ENCODE assay signal across 8 cellular contexts in genomic region chr7:85851571-85852193, GRCh38.
A peak's percentile ranks its signal among the peaks of the same experiment; 100 is the strongest.
DNase-seq lines count a peak whose midpoint lies in the region; ATAC-seq, FAIRE-seq and TF ChIP-seq lines count a peak whose summit lies in the region.
"Had no signal": no experiment of that assay in that cellular context is flagged by ENCODE, and none has a peak within 500 bp of the region (broad histone marks: within the 10 kb centered on the region; RNA-seq: fewer than 3 reads in every experiment).

No MANE protein-coding gene starts in this region.

- no peaks in the 10 kb centered on the region for H3K36me3 Mint-ChIP-seq in progenitor cell of endocrine pancreas (ENCODE audit: insufficient read depth)

- no peak overlapping the region for H3K9ac ChIP-seq in H1 (replicated peaks in 1 of 4; ENCODE audit: extremely low read depth in 1 of 4, low read depth in 3 of 4, low read length in 3 of 4)

- H2BK120ac ChIP-seq in H1 (replicated peaks; ENCODE audit: low read depth, low read length) = no peak overlapping the region

- H2BK20ac ChIP-seq in H1 (ENCODE audit: low read length) = no peak overlapping the region

- TF ChIP-seq POLR2A in H1 (IDR thresholded peaks at IDR 0.05; ENCODE audit: control extremely low read depth in 1 of 2, low read depth in 2 of 2, low read length in 2 of 2) = no peak
- TF ChIP-seq POLR2A in GM12891 (IDR thresholded peaks at IDR 0.05; ENCODE audit: low read depth, low read length) = no peak
- TF ChIP-seq POLR2A in gastroesophageal sphincter (IDR thresholded peaks at IDR 0.05) = no peak

- TF ChIP-seq RAD21 in H1 (IDR thresholded peaks at IDR 0.05 in 1 of 2, conservative IDR thresholded peaks at IDR 0.05 in 1 of 2; ENCODE audit: low read depth in 2 of 2, low read length in 2 of 2) = peak in 1 of 2 experiments; percentile 65

- peaks cover 20% of the 10 kb centered on the region for H3K4me1 Mint-ChIP-seq in progenitor cell of endocrine pancreas (ENCODE audit: low read depth)

- H4K8ac ChIP-seq in H1 (ENCODE audit: extremely low read depth, insufficient read depth, low read length) = no peak overlapping the region

- WGBS in H1 (ENCODE audit: extremely low coverage in 1 of 2, insufficient coverage in 1 of 2, insufficient read length in 1 of 2, insufficient replicate concordance in 2 of 2, low coverage in 1 of 2, low lambda C conversion rate in 2 of 2, missing lambda C conversion rate in 1 of 2), 2 experiments = 67% methylated on average over 6 of the region's 6 CpGs; no CpG with 5 or more reads in 1 of the 2 experiments
- WGBS in gastroesophageal sphincter (ENCODE audit: low coverage in 1 of 2), 2 donors = 36 to 41% methylated on average over 6 of the region's 6 CpGs

- ATAC-seq in gastroesophageal sphincter = no peak

- peaks cover 2% of the 10 kb centered on the region for H3K9me3 Mint-ChIP-seq in progenitor cell of endocrine pancreas (ENCODE audit: low read depth)

- no peak for TF ChIP-seq EP300 in H1 (IDR thresholded peaks at IDR 0.05; ENCODE audit: borderline replicate concordance in 1 of 2, low read depth in 2 of 2, low read length in 2 of 2)
- TF ChIP-seq EP300 in gastroesophageal sphincter (IDR thresholded peaks at IDR 0.05) = no peak

- H2BK12ac ChIP-seq in H1 (ENCODE audit: low read depth, low read length) = no peak overlapping the region

- H3K23ac ChIP-seq in H1 (ENCODE audit: insufficient read length) = no peak overlapping the region

- no peaks in the 10 kb centered on the region for H4K20me1 ChIP-seq in H1 (replicated peaks in 1 of 2; ENCODE audit: control insufficient read depth in 1 of 2, insufficient read depth in 2 of 2, low read length in 2 of 2)

- no peak overlapping the region for H4K5ac ChIP-seq in H1 (ENCODE audit: insufficient read length, low read depth, low read length)

- no peak overlapping the region for H3K4me3 Mint-ChIP-seq in progenitor cell of endocrine pancreas (ENCODE audit: low read depth)

- H3K36me3 ChIP-seq in H1 (ENCODE audit: control insufficient read depth in 2 of 4, insufficient read depth in 4 of 4, low read length in 3 of 4) = no peaks in the 10 kb centered on the region
- no peaks in the 10 kb centered on the region for H3K36me3 ChIP-seq in gastroesophageal sphincter

- no peak overlapping the region for H3K4me2 ChIP-seq in H1 (ENCODE audit: insufficient read depth in 1 of 2, low read depth in 2 of 2, low read length in 2 of 2)

- H3K4me3 ChIP-seq in H1 (ENCODE audit: extremely low read depth in 1 of 4, insufficient read depth in 2 of 4, low read depth in 3 of 4, low read length in 4 of 4) (no peak overlapping the region), gastroesophageal sphincter (no peak overlapping the region)
- H3K4me3 ChIP-seq: skin epidermis had no signal

- no peaks in the 10 kb centered on the region for H3K27me3 Mint-ChIP-seq in progenitor cell of endocrine pancreas

- no peak overlapping the region for H3K27ac ChIP-seq in H1 (ENCODE audit: low read depth, low read length)
- H3K27ac ChIP-seq in gastroesophageal sphincter = no peak overlapping the region
- H3K27ac ChIP-seq: skin epidermis had no signal

- H3K27ac Mint-ChIP-seq in progenitor cell of endocrine pancreas = no peak overlapping the region

- no peak overlapping the region for H4K91ac ChIP-seq in H1 (replicated peaks; ENCODE audit: insufficient read length, low read length)

- no peaks in the 10 kb centered on the region for H3K79me2 ChIP-seq in H1 (ENCODE audit: control insufficient read depth in 1 of 2, insufficient read depth in 2 of 2, low read length in 2 of 2)

- no peak overlapping the region for H2AFZ ChIP-seq in H1 (ENCODE audit: low read length)

- DNase-seq in H4 (ENCODE audit: low spot score) (peak; percentile 71), NCI-H82 (lab: John Stamatoyannopoulos, UW) (peak; percentile 28), H1 (ENCODE audit: low read depth in 1 of 2, low spot score in 2 of 2) (no peak), progenitor cell of endocrine pancreas (ENCODE audit: low spot score, unreplicated experiment) (no peak), NCI-H2227 treated with DMSO at 0.1 percent for 48 hours (lab: John Stamatoyannopoulos, UW) (no peak), GM12891 (ENCODE audit: insufficient read length, low spot score) (no peak)

- no peak overlapping the region for H3K18ac ChIP-seq in H1 (ENCODE audit: extremely low read depth, low read length)

- H2BK15ac ChIP-seq in H1 (ENCODE audit: low read length) = no peak overlapping the region

- H3K9me3 ChIP-seq in H1 (ENCODE audit: insufficient read depth in 2 of 2, low read depth in 1 of 2, low read length in 1 of 2) (no peaks in the 10 kb centered on the region), gastroesophageal sphincter (no peaks in the 10 kb centered on the region)

- no peak overlapping the region for H3K56ac ChIP-seq in H1 (replicated peaks; ENCODE audit: insufficient read length, low read depth, low read length)

- H3K23me2 ChIP-seq in H1 (ENCODE audit: low read depth, low read length) = no peaks in the 10 kb centered on the region; the same call in 1 of the 2 replicates

- FAIRE-seq in H1 (lab: Jason Lieb, UNC) = peak; percentile 63
- no peak for FAIRE-seq in GM12891 (lab: Jason Lieb, UNC)

- H3K4me1 ChIP-seq in H1 (replicated peaks in 1 of 4; ENCODE audit: control insufficient read depth in 3 of 4, insufficient read depth in 4 of 4, low read length in 3 of 4) (no peaks in the 10 kb centered on the region), gastroesophageal sphincter (no peaks in the 10 kb centered on the region)

- H3K27me3 ChIP-seq in H1 (replicated peaks in 1 of 4; ENCODE audit: control insufficient read depth in 3 of 4, extremely low read depth in 1 of 4, insufficient read depth in 3 of 4, low read length in 3 of 4) (no peaks in the 10 kb centered on the region), gastroesophageal sphincter (no peaks in the 10 kb centered on the region)

- CTCF ChIA-PET in H1 (lab: Charles Lee; ENCODE audit: partially characterized antibody) = interaction anchor here (1.0 to 2.1 kb wide), 9 partner anchors 9 to 827 kb away, joined by 3 to 9 read pairs (median 5); no protein-coding TSS in a partner anchor

- H3K4ac ChIP-seq in H1 (replicated peaks; ENCODE audit: insufficient read length, low read depth, low read length) = no peak overlapping the region

- H3K79me1 ChIP-seq in H1 (ENCODE audit: low read depth, low read length) = no peaks in the 10 kb centered on the region

- H3K14ac ChIP-seq in H1 (ENCODE audit: insufficient read length) = no peak overlapping the region

- POLR2A ChIA-PET in H1 (lab: Charles Lee; ENCODE audit: partially characterized antibody) = no interaction called here

- no peak overlapping the region for H2AK5ac ChIP-seq in H1 (ENCODE audit: low read depth, low read length)

- no peak overlapping the region for H2BK5ac ChIP-seq in H1 (ENCODE audit: low read depth, low read length)

- TF ChIP-seq CTCF in H1 (IDR thresholded peaks at IDR 0.05; ENCODE audit: control extremely low read depth in 1 of 3, insufficient read depth in 1 of 3, low read depth in 1 of 3, low read length in 3 of 3) = peak in 2 of 3 experiments; percentile 28 to 42; a peak in 2 of 4 replicates
- peak; percentile 70 for TF ChIP-seq CTCF in progenitor cell of endocrine pancreas (IDR thresholded peaks at IDR 0.05; ENCODE audit: unreplicated experiment)
- peak in 2 of 4 experiments; percentile 14 to 36 for TF ChIP-seq CTCF in gastroesophageal sphincter (IDR thresholded peaks at IDR 0.05)

TF ChIP-seq in H1, 55 proteins besides CTCF, POLR2A, EP300 and RAD21:
- TF ChIP-seq CHD1 (IDR thresholded peaks at IDR 0.05; ENCODE audit: low read depth, low read length) (no peak), KDM1A (IDR thresholded peaks at IDR 0.05; ENCODE audit: borderline replicate concordance, low read length) (no peak), ZNF274 (IDR thresholded peaks at IDR 0.05; ENCODE audit: borderline replicate concordance, extremely low read depth, low read length) (no peak), RXRA (IDR thresholded peaks at IDR 0.05; ENCODE audit: insufficient read depth, low read depth, low read length) (no peak), HDAC6 (IDR thresholded peaks at IDR 0.05; ENCODE audit: low read depth, low read length) (no peak)

TF ChIP-seq in GM12891, 5 proteins besides CTCF, POLR2A, EP300 and RAD21:
- no peak for TF ChIP-seq PAX5 (IDR thresholded peaks at IDR 0.05; ENCODE audit: insufficient read depth, low read length, severe bottlenecking)
- TF ChIP-seq TAF1 (IDR thresholded peaks at IDR 0.05; ENCODE audit: low read depth, low read length) = no peak
- no peak for TF ChIP-seq POU2F2 (IDR thresholded peaks at IDR 0.05; ENCODE audit: low read depth, low read length)
- no peak for TF ChIP-seq POLR2AphosphoS5 (IDR thresholded peaks at IDR 0.05; ENCODE audit: low read depth, low read length)
- no peak for TF ChIP-seq SPI1 (IDR thresholded peaks at IDR 0.05; ENCODE audit: low read depth, low read length)

Comparison
In these comparisons a context has a peak if more than half of its experiments do, and no peak if none do; other contexts are left out.
1. DNase-seq: peak in H4 (single experiment) and NCI-H82 (single experiment); none in H1 (0 of 2), progenitor cell of endocrine pancreas (single experiment), NCI-H2227 treated with DMSO at 0.1 percent for 48 hours (single experiment) and GM12891 (single experiment).